18 cellular contexts compared by ENCODE assay signal in genomic region chr6:43835872-43836419, GRCh38.
A peak's percentile ranks its signal among the peaks of the same experiment; 100 is the strongest.
DNase-seq lines count a peak whose midpoint lies in the region; ATAC-seq, FAIRE-seq and TF ChIP-seq lines count a peak whose summit lies in the region.
"Had no signal": no experiment of that assay in that cellular context is flagged by ENCODE, and none has a peak within 500 bp of the region (broad histone marks: within the 10 kb centered on the region; RNA-seq: fewer than 3 reads in every experiment).

No MANE protein-coding gene starts in this region.

- H2BK5ac ChIP-seq in neuronal stem cell (ENCODE audit: low read length): peak overlapping the region; percentile 33

- no peak overlapping the region for H2BK12ac ChIP-seq in neuronal stem cell (ENCODE audit: low read length)

- peak overlapping the region; percentile 25 for H2AK5ac ChIP-seq in neuronal stem cell (ENCODE audit: low read depth, low read length)

- no peak overlapping the region for H3K14ac ChIP-seq in neuronal stem cell (ENCODE audit: low read length)

- H3K23ac ChIP-seq in neuronal stem cell (ENCODE audit: low read depth, low read length, poor library complexity): no peak overlapping the region

- H3K18ac ChIP-seq in neuronal stem cell (ENCODE audit: low read length): peak overlapping the region; percentile 49

- H3K4ac ChIP-seq in neuronal stem cell (ENCODE audit: low read length): no peak overlapping the region

- H3K36me3 ChIP-seq in Caco-2 (ENCODE audit: control insufficient read depth, insufficient read depth, low read length) (no peaks in the 10 kb centered on the region), bronchial epithelial cell (ENCODE audit: control insufficient read depth, insufficient read depth, low read length) (no peaks in the 10 kb centered on the region), neuronal stem cell (replicated peaks in 1 of 2; ENCODE audit: control insufficient read depth in 2 of 2, insufficient read depth in 2 of 2, low read length in 2 of 2) (no peaks in the 10 kb centered on the region)

- intact Hi-C loops in Caco-2 (cut with micrococcal nuclease; ENCODE audit: unreplicated experiment): loop anchor here (5.0 kb wide), 1 partner anchor 114 kb away; no protein-coding TSS in a partner anchor

- peak; percentile 13 for FAIRE-seq in bronchial epithelial cell (lab: Jason Lieb, UNC)
- FAIRE-seq: H54 had no signal

- H3K36me3 Mint-ChIP-seq in Caco-2 (ENCODE audit: insufficient read depth, unreplicated experiment): no peaks in the 10 kb centered on the region
- H3K36me3 Mint-ChIP-seq: CD4-positive, CD25-positive, alpha-beta regulatory T cell; IgD-negative memory B cell had no signal

- H3K79me1 ChIP-seq in neuronal stem cell (ENCODE audit: low read depth, low read length): no peaks in the 10 kb centered on the region

- H3K4me3 Mint-ChIP-seq in Caco-2 (ENCODE audit: unreplicated experiment): no peak overlapping the region
- H3K4me3 Mint-ChIP-seq: CD4-positive, CD25-positive, alpha-beta regulatory T cell; IgD-negative memory B cell had no signal

- peak overlapping the region; percentile 18 for H2BK15ac ChIP-seq in neuronal stem cell (ENCODE audit: low read length)

- H3K4me2 ChIP-seq in neuronal stem cell (ENCODE audit: insufficient read depth, low read length, poor library complexity, severe bottlenecking): no peak overlapping the region

- no peak overlapping the region for H4K91ac ChIP-seq in neuronal stem cell (ENCODE audit: low read depth, low read length, poor library complexity)

- ATAC-seq in GM21360 (IDR thresholded peaks at IDR 0.05; ENCODE audit: unreplicated experiment): no peak
- ATAC-seq: PC-3 had no signal

- no TSS peak for BruUV-seq in Caco-2 (replicated peaks; lab: Mats Ljungman, UMichigan)

- H2BK120ac ChIP-seq in neuronal stem cell (ENCODE audit: low read depth, low read length): peak overlapping the region; percentile 4

- H3K27ac ChIP-seq in neuronal stem cell (replicated peaks; ENCODE audit: low read length): peak overlapping the region; percentile 62

- no CpG with 5 or more reads among the region's 8 CpGs for WGBS in neuronal stem cell (ENCODE audit: extremely low coverage in 2 of 2, insufficient read length in 2 of 2, insufficient replicate concordance in 1 of 2), 2 donors

- peaks cover 82% of the 10 kb centered on the region for H3K4me1 ChIP-seq in Caco-2
- peaks cover 7 to 42% of the 10 kb centered on the region in 2 donors for H3K4me1 ChIP-seq in neuronal stem cell (ENCODE audit: control insufficient read depth in 2 of 2, insufficient read depth in 1 of 2, low read depth in 1 of 2, low read length in 2 of 2)

- TF ChIP-seq CTCF in Caco-2 (IDR thresholded peaks at IDR 0.05; ENCODE audit: insufficient read depth in 1 of 2, low read depth in 1 of 2, low read length in 1 of 2, severe bottlenecking in 1 of 2, unreplicated experiment in 1 of 2): no peak
- no peak for TF ChIP-seq CTCF in bronchial epithelial cell (IDR thresholded peaks at IDR 0.05; ENCODE audit: insufficient read depth, low read length, severe bottlenecking)

- DNase-seq in Caco-2: no peak
- DNase-seq in H4 (ENCODE audit: low spot score): peak; percentile 42
- DNase-seq in bronchial epithelial cell (ENCODE audit: low read depth): no peak
- DNase-seq in neuronal stem cell (ENCODE audit: low spot score): no peak
- no peak for DNase-seq in NCI-H1092 (lab: John Stamatoyannopoulos, UW)
- DNase-seq in stimulated activated CD4-positive, alpha-beta T cell treated with anti-CD3 and anti-CD28 coated beads, Interleukin-2, amount 100 ng/mL, for 24 hours: no peak
- DNase-seq: AML-193; Calu3; CD4-positive, CD25-positive, alpha-beta regulatory T cell; DMS79; GF-D8; NCI-H1048; NCI-H345; NK-92 treated with Interleukin-12 subunit alpha and Interleukin-12 subunit beta, amount 100 ng/mL, for 24 hours; PC-3 had no signal

- CTCF ChIA-PET in Caco-2 (lab: Charles Lee): interaction anchor here (0.9 kb wide), 1 partner anchor 91 kb away, joined by 3 read pairs; no protein-coding TSS in a partner anchor

- no peaks in the 10 kb centered on the region for H3K9me3 ChIP-seq in Caco-2
- H3K9me3 ChIP-seq in neuronal stem cell (replicated peaks in 1 of 2; ENCODE audit: control insufficient read depth in 2 of 2, insufficient read depth in 1 of 2, low read depth in 1 of 2, low read length in 2 of 2): no peaks in the 10 kb centered on the region

- no peak overlapping the region for H3K9ac ChIP-seq in neuronal stem cell (ENCODE audit: low read depth, low read length, poor library complexity)

- H3K4me3 ChIP-seq in Caco-2 (ENCODE audit: low read depth, low read length): no peak overlapping the region
- H3K4me3 ChIP-seq in bronchial epithelial cell (ENCODE audit: low read depth, low read length): no peak overlapping the region
- no peak overlapping the region for H3K4me3 ChIP-seq in neuronal stem cell (ENCODE audit: low read length in 2 of 2)

- peak overlapping the region; percentile 66 for H3K27ac Mint-ChIP-seq in Caco-2 (ENCODE audit: unreplicated experiment)
- H3K27ac Mint-ChIP-seq: CD4-positive, CD25-positive, alpha-beta regulatory T cell had no signal

- peaks cover 43% of the 10 kb centered on the region for H3K4me1 Mint-ChIP-seq in Caco-2 (ENCODE audit: low read depth, unreplicated experiment)
- H3K4me1 Mint-ChIP-seq: CD4-positive, CD25-positive, alpha-beta regulatory T cell; IgD-negative memory B cell had no signal

- no peaks in the 10 kb centered on the region for H3K27me3 Mint-ChIP-seq in Caco-2 (ENCODE audit: insufficient read depth, unreplicated experiment)
- H3K27me3 Mint-ChIP-seq: IgD-negative memory B cell had no signal

- POLR2A ChIA-PET in Caco-2 (lab: Charles Lee): no interaction called here

- no peak overlapping the region for H4K8ac ChIP-seq in neuronal stem cell (ENCODE audit: low read depth, low read length)

- H2AFZ ChIP-seq in neuronal stem cell (ENCODE audit: low read length): no peak overlapping the region

- H3K27me3 ChIP-seq in Caco-2 (replicated peaks; ENCODE audit: control insufficient read depth, insufficient read depth, low read length) (no peaks in the 10 kb centered on the region), bronchial epithelial cell (ENCODE audit: control insufficient read depth, insufficient read depth, low read length) (no peaks in the 10 kb centered on the region), neuronal stem cell (ENCODE audit: control insufficient read depth in 3 of 3, insufficient read depth in 3 of 3, low read depth in 1 of 3, low read length in 3 of 3) (peaks cover 0 to 43% (median 0%) of the 10 kb centered on the region in 3 experiments)

- H3K9me3 Mint-ChIP-seq in Caco-2 (ENCODE audit: unreplicated experiment): no peaks in the 10 kb centered on the region
- H3K9me3 Mint-ChIP-seq: IgD-negative memory B cell had no signal
